In the genomic region with DNA sequence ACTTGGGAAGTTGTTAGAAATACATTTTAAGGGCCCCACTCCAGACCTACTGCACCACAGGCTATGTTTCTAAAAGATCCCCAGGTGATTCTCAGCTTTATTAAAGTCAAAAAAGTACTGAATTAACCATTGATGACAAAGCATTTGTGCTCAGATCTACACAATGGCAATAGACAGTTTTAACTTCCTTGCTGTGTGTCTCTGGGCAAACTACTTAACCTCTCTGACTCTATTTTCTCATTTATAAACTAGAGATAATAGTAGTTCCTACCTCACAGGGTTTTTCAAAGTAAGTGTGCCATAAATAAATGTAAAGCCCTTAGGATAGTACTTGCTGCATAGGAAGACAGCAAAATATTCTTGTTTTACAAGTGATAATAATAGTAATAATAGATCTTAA, we compare ENCODE assay signal across 36 cellular contexts.
"Had no signal": no experiment of that assay in that cellular context is flagged by ENCODE, and none has a peak within 500 bp of the region (broad histone marks: within the 10 kb centered on the region; RNA-seq: fewer than 3 reads in every experiment).

No MANE protein-coding gene starts in this region.

- H3K9me3 Mint-ChIP-seq: activated B cell treated with CpG ODN at 0.5 μM for 24 hours; activated CD4-positive, alpha-beta memory T cell treated with anti-CD3 and anti-CD28 coated beads for 36 hours; activated CD4-positive, alpha-beta T cell treated with anti-CD3 and anti-CD28 coated beads, Interleukin-2, amount 10 ng/mL, durations not matched to agents 24 days and 14 days; activated CD8-positive, alpha-beta T cell treated with anti-CD3 and anti-CD28 coated beads for 36 hours; activated naive CD4-positive, alpha-beta T cell treated with anti-CD3 and anti-CD28 coated beads for 36 hours; activated naive CD4-positive, alpha-beta T cell treated with anti-CD3 and anti-CD28 coated beads, Interleukin-2, amount 50 U/mL, for 72 hours; activated naive CD8-positive, alpha-beta T cell treated with anti-CD3 and anti-CD28 coated beads for 36 hours; activated T-cell treated with anti-CD3 and anti-CD28 coated beads, Interleukin-2, amount 50 U/mL, for 4 hours; activated T-cell treated with anti-CD3 and anti-CD28 coated beads, Interleukin-2, amount 50 U/mL, for 72 hours; activated T-helper 1 cell treated with anti-CD3 and anti-CD28 coated beads, Interleukin-12 subunit alpha, Interleukin-12 subunit beta, Interleukin-2, Interleukin-4 antibody, amounts not matched to agents 30 ng/mL and 10 ng/mL and 1 ng/mL, durations not matched to agents 14 hours and 24 hours and 36 hours; activated T-helper 17 cell treated with anti-CD3 and anti-CD28 coated beads, Interleukin-2, amount 50 U/mL, for 72 hours; T-helper 1 cell treated with Interleukin-12 subunit alpha and Interleukin-12 subunit beta and Interleukin-4 antibody, amounts not matched to agents 30 μg/mL and 1 μg/mL, for 36 hours; T-helper 2 cell treated with Interferon-gamma antibody and Interleukin-4, amounts not matched to agents 5 μg/mL and 100 μg/mL, for 36 hours had no signal

- H3K36me3 Mint-ChIP-seq: activated CD4-positive, alpha-beta memory T cell treated with anti-CD3 and anti-CD28 coated beads for 36 hours; activated naive CD8-positive, alpha-beta T cell treated with anti-CD3 and anti-CD28 coated beads for 36 hours had no signal

- H3K27ac ChIP-seq: adrenal gland, body of pancreas, brain microvascular endothelial cell, breast epithelium had no signal

- DNase-seq: activated B cell treated with CpG ODN at 0.5 μM for 24 hours; activated CD4-positive, alpha-beta memory T cell treated with anti-CD3 and anti-CD28 coated beads for 36 hours; activated CD4-positive, alpha-beta T cell treated with anti-CD3 and anti-CD28 coated beads for 4 hours; activated CD4-positive, alpha-beta T cell treated with anti-CD3 and anti-CD28 coated beads, Interleukin-2, amount 10 ng/mL, durations not matched to agents 24 days and 14 days; activated CD4-positive, alpha-beta T cell treated with anti-CD3 and anti-CD28 coated beads, Interleukin-2, amount 50 U/mL, for 1 hour; activated CD4-positive, alpha-beta T cell treated with anti-CD3 and anti-CD28 coated beads, Interleukin-2, amount 50 U/mL, for 4 hours; activated CD4-positive, CD25-positive, alpha-beta regulatory T cell treated with anti-CD3 and anti-CD28 coated beads, Interleukin-2, amount 50 U/mL, for 72 hours; activated CD8-positive, alpha-beta memory T cell treated with anti-CD3 and anti-CD28 coated beads, Interleukin-2, amount 50 U/mL, for 4 hours; activated CD8-positive, alpha-beta T cell treated with anti-CD3 and anti-CD28 coated beads for 36 hours; activated effector memory CD4-positive, alpha-beta T cell treated with anti-CD3 and anti-CD28 coated beads, Interleukin-2, amount 50 U/mL, for 16 hours; activated gamma-delta T cell treated with Interleukin-2 at 50 U/mL for 16 hours; activated naive CD4-positive, alpha-beta T cell; activated naive CD4-positive, alpha-beta T cell treated with anti-CD3 and anti-CD28 coated beads for 36 hours; activated naive CD4-positive, alpha-beta T cell treated with anti-CD3 and anti-CD28 coated beads, Interleukin-2, amount 50 U/mL, for 16 hours; activated naive CD8-positive, alpha-beta T cell treated with anti-CD3 and anti-CD28 coated beads for 36 hours; activated T-cell treated with anti-CD3 and anti-CD28 coated beads for 4 hours; activated T-cell treated with anti-CD3 and anti-CD28 coated beads, Interleukin-2, amount 50 U/mL, for 1 hour; activated T-cell treated with anti-CD3 and anti-CD28 coated beads, Interleukin-2, amount 50 U/mL, for 4 hours; activated T-cell treated with anti-CD3 and anti-CD28 coated beads, Interleukin-2, amount 50 U/mL, for 72 hours; adrenal gland; amniotic stem cell; aorta; body of pancreas; brain microvascular endothelial cell; central memory CD4-positive, alpha-beta T cell; T-helper 1 cell; T-helper 2 cell; T-helper 9 cell had no signal

- H3K9me3 ChIP-seq: adrenal gland, body of pancreas, breast epithelium had no signal

- H3K4me3 Mint-ChIP-seq: activated B cell treated with CpG ODN at 0.5 μM for 24 hours; activated CD4-positive, alpha-beta memory T cell treated with anti-CD3 and anti-CD28 coated beads for 36 hours; activated CD4-positive, alpha-beta T cell treated with anti-CD3 and anti-CD28 coated beads, Interleukin-2, amount 10 ng/mL, durations not matched to agents 24 days and 14 days; activated CD8-positive, alpha-beta T cell treated with anti-CD3 and anti-CD28 coated beads for 36 hours; activated naive CD4-positive, alpha-beta T cell treated with anti-CD3 and anti-CD28 coated beads for 36 hours; activated naive CD8-positive, alpha-beta T cell treated with anti-CD3 and anti-CD28 coated beads for 36 hours; activated T-cell treated with anti-CD3 and anti-CD28 coated beads, Interleukin-2, amount 50 U/mL, for 4 hours; activated T-cell treated with anti-CD3 and anti-CD28 coated beads, Interleukin-2, amount 50 U/mL, for 72 hours; activated T-helper 1 cell treated with anti-CD3 and anti-CD28 coated beads, Interleukin-12 subunit alpha, Interleukin-12 subunit beta, Interleukin-2, Interleukin-4 antibody, amounts not matched to agents 30 ng/mL and 10 ng/mL and 1 ng/mL, durations not matched to agents 14 hours and 24 hours and 36 hours; activated T-helper 17 cell treated with anti-CD3 and anti-CD28 coated beads, Interleukin-2, amount 50 U/mL, for 72 hours; T-helper 1 cell treated with Interleukin-12 subunit alpha and Interleukin-12 subunit beta and Interleukin-4 antibody, amounts not matched to agents 30 μg/mL and 1 μg/mL, for 36 hours; T-helper 2 cell treated with Interferon-gamma antibody and Interleukin-4, amounts not matched to agents 5 μg/mL and 100 μg/mL, for 36 hours had no signal

- H3K27ac Mint-ChIP-seq: activated CD4-positive, alpha-beta memory T cell treated with anti-CD3 and anti-CD28 coated beads for 36 hours; activated CD4-positive, alpha-beta T cell treated with anti-CD3 and anti-CD28 coated beads, Interleukin-2, amount 10 ng/mL, durations not matched to agents 24 days and 14 days; activated CD8-positive, alpha-beta T cell treated with anti-CD3 and anti-CD28 coated beads for 36 hours; activated naive CD4-positive, alpha-beta T cell treated with anti-CD3 and anti-CD28 coated beads for 36 hours; activated naive CD4-positive, alpha-beta T cell treated with anti-CD3 and anti-CD28 coated beads, Interleukin-2, amount 50 U/mL, for 72 hours; activated naive CD8-positive, alpha-beta T cell treated with anti-CD3 and anti-CD28 coated beads for 36 hours; activated T-cell treated with anti-CD3 and anti-CD28 coated beads, Interleukin-2, amount 50 U/mL, for 72 hours; activated T-helper 1 cell treated with anti-CD3 and anti-CD28 coated beads, Interleukin-12 subunit alpha, Interleukin-12 subunit beta, Interleukin-2, Interleukin-4 antibody, amounts not matched to agents 30 ng/mL and 10 ng/mL and 1 ng/mL, durations not matched to agents 14 hours and 24 hours and 36 hours; activated T-helper 17 cell treated with anti-CD3 and anti-CD28 coated beads, Interleukin-2, amount 50 U/mL, for 72 hours; T-helper 1 cell treated with Interleukin-12 subunit alpha and Interleukin-12 subunit beta and Interleukin-4 antibody, amounts not matched to agents 30 μg/mL and 1 μg/mL, for 36 hours; T-helper 2 cell treated with Interferon-gamma antibody and Interleukin-4, amounts not matched to agents 5 μg/mL and 100 μg/mL, for 36 hours had no signal

- H3K27me3 ChIP-seq: adrenal gland, body of pancreas, brain microvascular endothelial cell, breast epithelium had no signal

- FAIRE-seq: astrocyte, TTC549 had no signal

- H3K4me3 ChIP-seq: adrenal gland, body of pancreas, breast epithelium had no signal

- H3K27me3 Mint-ChIP-seq: activated B cell treated with CpG ODN at 0.5 μM for 24 hours; activated CD4-positive, alpha-beta memory T cell treated with anti-CD3 and anti-CD28 coated beads for 36 hours; activated CD8-positive, alpha-beta T cell treated with anti-CD3 and anti-CD28 coated beads for 36 hours had no signal

- ATAC-seq: activated CD8-positive, alpha-beta T cell treated with anti-CD3 and anti-CD28 coated beads for 36 hours; activated naive CD4-positive, alpha-beta T cell treated with anti-CD3 and anti-CD28 coated beads, Interleukin-2, amount 50 U/mL, for 72 hours; activated T-cell treated with anti-CD3 and anti-CD28 coated beads, Interleukin-2, amount 50 U/mL, for 4 hours; activated T-cell treated with anti-CD3 and anti-CD28 coated beads, Interleukin-2, amount 50 U/mL, for 72 hours; activated T-helper 17 cell treated with anti-CD3 and anti-CD28 coated beads, Interleukin-2, amount 50 U/mL, for 72 hours; body of pancreas had no signal

- H3K4me1 ChIP-seq: adrenal gland, body of pancreas, breast epithelium had no signal

- H3K36me3 ChIP-seq: adrenal gland, brain microvascular endothelial cell, breast epithelium had no signal
